1 cellular context compared by ENCODE assay signal in genomic region chr4:2262145-2262943, GRCh38.
A peak's percentile ranks its signal among the peaks of the same experiment; 100 is the strongest.
TF ChIP-seq lines count a peak whose summit lies in the region.

No MANE protein-coding gene starts in this region.

TF ChIP-seq in WTC11, 78 proteins besides CTCF, POLR2A, EP300 and RAD21 (continued from another document and continues in another):
- TF ChIP-seq PREB (CRISPR knock-in tag; IDR thresholded peaks at IDR 0.05; ENCODE audit: borderline replicate concordance) (no peak), E2F1 (CRISPR knock-in tag; IDR thresholded peaks at IDR 0.05) (no peak), FOXP4 (CRISPR knock-in tag; IDR thresholded peaks at IDR 0.05) (peak; percentile 88; the same call in 1 of the 2 replicates), ZNF317 (CRISPR knock-in tag; IDR thresholded peaks at IDR 0.05; ENCODE audit: borderline replicate concordance, low read depth) (no peak), ZNF396 (CRISPR knock-in tag; IDR thresholded peaks at IDR 0.05; ENCODE audit: borderline replicate concordance) (no peak), RORB (CRISPR knock-in tag; IDR thresholded peaks at IDR 0.05) (no peak), AFF4 (CRISPR knock-in tag; IDR thresholded peaks at IDR 0.05; ENCODE audit: borderline replicate concordance) (no peak), GRHL2 (CRISPR knock-in tag; IDR thresholded peaks at IDR 0.05; ENCODE audit: insufficient replicate concordance, severe bottlenecking) (no peak), ZNF416 (CRISPR knock-in tag; IDR thresholded peaks at IDR 0.05) (no peak), USF2 (CRISPR knock-in tag; IDR thresholded peaks at IDR 0.05) (peak; percentile 81), SMAD3 (CRISPR knock-in tag; IDR thresholded peaks at IDR 0.05; ENCODE audit: borderline replicate concordance) (no peak), MYBL2 (CRISPR knock-in tag; IDR thresholded peaks at IDR 0.05) (no peak), FOXJ3 (CRISPR knock-in tag; IDR thresholded peaks at IDR 0.05; ENCODE audit: borderline replicate concordance) (no peak), ERG (CRISPR knock-in tag; IDR thresholded peaks at IDR 0.05) (no peak), ESRRA (CRISPR knock-in tag; IDR thresholded peaks at IDR 0.05; ENCODE audit: borderline replicate concordance) (no peak), FOXK1 (CRISPR knock-in tag; IDR thresholded peaks at IDR 0.05) (peak; percentile 68), CBFB (CRISPR knock-in tag; IDR thresholded peaks at IDR 0.05; ENCODE audit: low read depth) (no peak), MXD4 (CRISPR knock-in tag; IDR thresholded peaks at IDR 0.05; ENCODE audit: borderline replicate concordance) (no peak), ZNF532 (CRISPR knock-in tag; IDR thresholded peaks at IDR 0.05; ENCODE audit: borderline replicate concordance) (no peak), ZBTB43 (CRISPR knock-in tag; IDR thresholded peaks at IDR 0.05) (no peak), NFYB (CRISPR knock-in tag; conservative IDR thresholded peaks at IDR 0.05; ENCODE audit: low read depth) (peak; percentile 91), E2F4 (CRISPR knock-in tag; IDR thresholded peaks at IDR 0.05; ENCODE audit: borderline replicate concordance, low read depth) (no peak), USF1 (CRISPR knock-in tag; IDR thresholded peaks at IDR 0.05) (peak; percentile 78), ATF2 (CRISPR knock-in tag; IDR thresholded peaks at IDR 0.05; ENCODE audit: borderline replicate concordance, low read depth) (no peak), NR2C2 (CRISPR knock-in tag; IDR thresholded peaks at IDR 0.05) (no peak), ATF1 (CRISPR knock-in tag; IDR thresholded peaks at IDR 0.05) (no peak), SP1 (CRISPR knock-in tag; conservative IDR thresholded peaks at IDR 0.05) (peak; percentile 29; the same call in 1 of the 2 replicates), IRF1 (CRISPR knock-in tag; IDR thresholded peaks at IDR 0.05) (0 out of 2 replicates have a peak, but pooled peaks have one; percentile 47), SMAD4 (CRISPR knock-in tag; IDR thresholded peaks at IDR 0.05) (no peak), IRF2 (CRISPR knock-in tag; IDR thresholded peaks at IDR 0.05; ENCODE audit: borderline replicate concordance, low read depth) (no peak), EMX1 (CRISPR knock-in tag; IDR thresholded peaks at IDR 0.05) (no peak), SOX15 (CRISPR knock-in tag; IDR thresholded peaks at IDR 0.05) (no peak), PRRX2 (CRISPR knock-in tag; IDR thresholded peaks at IDR 0.05) (no peak), ZMAT4 (CRISPR knock-in tag; IDR thresholded peaks at IDR 0.05) (no peak)
